In the genomic region with DNA sequence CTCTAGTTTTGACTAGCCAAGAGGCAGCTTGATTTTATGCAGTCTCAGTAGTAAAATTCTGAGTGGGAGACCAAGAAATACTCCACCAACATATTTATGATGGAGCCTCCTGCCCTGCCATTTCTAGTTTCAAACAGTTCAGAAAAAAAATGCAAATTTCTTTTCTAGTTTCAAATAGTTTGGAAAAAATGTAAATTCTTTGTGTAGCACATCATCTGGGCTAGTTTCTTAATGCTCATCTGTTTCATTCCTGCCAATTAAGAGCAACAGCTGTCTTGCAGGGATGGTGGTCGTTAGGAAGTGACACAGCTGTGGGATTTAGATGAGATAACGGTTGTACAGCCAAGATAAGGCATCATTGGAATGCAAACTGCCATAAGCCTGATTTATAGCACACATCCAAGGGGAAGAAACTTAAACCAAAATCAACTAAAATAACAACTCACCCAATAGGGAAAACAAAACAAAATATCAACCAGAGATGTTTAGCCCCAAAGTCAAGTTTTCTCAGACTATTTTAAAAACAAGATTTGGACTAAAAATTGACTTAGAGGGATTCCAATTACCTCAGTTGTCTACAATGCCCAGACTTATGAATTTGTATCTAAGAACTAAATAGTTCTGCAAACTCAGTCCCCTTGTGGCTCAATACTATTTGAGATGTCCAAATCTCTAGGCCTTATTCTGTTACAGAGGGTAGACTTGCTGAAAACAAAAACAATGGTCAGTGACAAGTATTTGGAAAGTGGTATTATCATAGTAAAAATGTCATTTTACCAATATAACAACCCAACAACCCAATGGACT, we compare ENCODE assay signal across 15 cellular contexts.
DNase-seq lines count a peak whose midpoint lies in the region; ATAC-seq and TF ChIP-seq lines count a peak whose summit lies in the region.
"Had no signal": no experiment of that assay in that cellular context is flagged by ENCODE, and none has a peak within 500 bp of the region (broad histone marks: within the 10 kb centered on the region; RNA-seq: fewer than 3 reads in every experiment).

No MANE protein-coding gene starts in this region.

- no peak for TF ChIP-seq CTCF in left lung (IDR thresholded peaks at IDR 0.05)

- no peaks in the 10 kb centered on the region for H3K36me3 ChIP-seq in HUES6 (ENCODE audit: control insufficient read depth, insufficient read depth, low read length)
- H3K36me3 ChIP-seq in left lung = no peaks in the 10 kb centered on the region
- H3K36me3 ChIP-seq: thoracic aorta had no signal

- H3K27me3 ChIP-seq in HUES6 (ENCODE audit: control insufficient read depth, insufficient read depth, low read length) (no peaks in the 10 kb centered on the region), left lung (no peaks in the 10 kb centered on the region)

- no peak overlapping the region for H3K9ac ChIP-seq in HUES6 (ENCODE audit: low read length)

- peaks cover 4% of the 10 kb centered on the region; the same call in 1 of the 2 replicates for H3K4me1 ChIP-seq in HUES6 (ENCODE audit: control insufficient read depth, insufficient read depth, low read length)
- no peaks in the 10 kb centered on the region for H3K4me1 ChIP-seq in left lung

- intact Hi-C loops in left lung (cut with DNase I) = no loop called here

- no peak overlapping the region for H3K4me3 ChIP-seq in HUES6 (ENCODE audit: low read depth, low read length)
- H3K4me3 ChIP-seq in left lung = no peak overlapping the region
- H3K4me3 ChIP-seq: thoracic aorta had no signal

- H3K9me3 ChIP-seq in HUES6 (ENCODE audit: control insufficient read depth, insufficient read depth, low read depth, low read length) = no peaks in the 10 kb centered on the region
- no peaks in the 10 kb centered on the region for H3K9me3 ChIP-seq in left lung
- H3K9me3 ChIP-seq: thoracic aorta had no signal

- peak; percentile 7 for DNase-seq in NCI-H82 (lab: John Stamatoyannopoulos, UW)
- DNase-seq in NCI-H82 treated with DMSO at 0.1 percent for 48 hours (lab: John Stamatoyannopoulos, UW; ENCODE audit: unreplicated experiment) = no peak
- DNase-seq in fibroblast of gingiva (ENCODE audit: low read depth) = peak; percentile 9
- no peak for DNase-seq in left lung
- DNase-seq: activated CD4-positive, alpha-beta T cell treated with anti-CD3 and anti-CD28 coated beads, Interleukin-2, amount 50 U/mL, for 48 hours; activated naive CD4-positive, alpha-beta T cell; NCI-H1694 treated with DMSO at 0.1 percent for 48 hours; small intestine had no signal

- H3K27ac ChIP-seq in HUES6 (ENCODE audit: low read depth, low read length) = peak overlapping the region; percentile 43; the same call in 1 of the 2 replicates
- no peak overlapping the region for H3K27ac ChIP-seq in left lung
- H3K27ac ChIP-seq: thoracic aorta had no signal

- ATAC-seq in GM19023 (IDR thresholded peaks at IDR 0.05; ENCODE audit: unreplicated experiment) (no peak), HG03135 (IDR thresholded peaks at IDR 0.05; ENCODE audit: unreplicated experiment) (no peak), GM21786 (IDR thresholded peaks at IDR 0.05; ENCODE audit: unreplicated experiment) (no peak), left lung (no peak)
- ATAC-seq: HepG2; natural killer cell treated with Interleukin-12 subunit alpha and Interleukin-12 subunit beta and Interleukin-15 and Interleukin-18, amount 100 ng/mL, for 72 hours had no signal

Comparison
In these comparisons a context has a peak if more than half of its experiments do, and no peak if none do; other contexts are left out.
1. DNase-seq: peak in NCI-H82 (single experiment) and fibroblast of gingiva (single experiment); none in NCI-H82 treated with DMSO at 0.1 percent for 48 hours (single experiment) and left lung (0 of 2).